Comparison of ENCODE assay signal across 12 cellular contexts in genomic region chr15:90159213-90159612, GRCh38. TPM values are rescaled to one million over a fixed set of nuclear protein-coding genes. Genes with fewer than 3 reads are reported as not detected.
DNase-seq lines count a peak whose midpoint lies in the region; ATAC-seq and TF ChIP-seq lines count a peak whose summit lies in the region.
"Had no signal": no experiment of that assay in that cellular context is flagged by ENCODE, and none has a peak within 500 bp of the region (broad histone marks: within the 10 kb centered on the region; RNA-seq: fewer than 3 reads in every experiment).

No MANE protein-coding gene starts in this region.

- TF ChIP-seq CTCF in heart right ventricle (IDR thresholded peaks at IDR 0.05) (no peak), right atrium auricular region (IDR thresholded peaks at IDR 0.05) (no peak), chondrocyte (IDR thresholded peaks at IDR 0.05) (no peak), vagina (IDR thresholded peaks at IDR 0.05) (no peak), foreskin fibroblast (IDR thresholded peaks at IDR 0.05; ENCODE audit: low read depth, low read length) (no peak)

- peak overlapping the region; percentile 19 for H3K27ac Mint-ChIP-seq in chondrocyte (ENCODE audit: unreplicated experiment)
- H3K27ac Mint-ChIP-seq: activated naive CD4-positive, alpha-beta T cell treated with anti-CD3 and anti-CD28 coated beads for 36 hours had no signal

- no peak for TF ChIP-seq POLR2A in vagina (IDR thresholded peaks at IDR 0.05)

- no peak overlapping the region for H3K4me3 ChIP-seq in heart right ventricle
- H3K4me3 ChIP-seq in right atrium auricular region, result no peak overlapping the region
- no peak overlapping the region for H3K4me3 ChIP-seq in mucosa of stomach (ENCODE audit: low read length)
- H3K4me3 ChIP-seq in vagina, result no peak overlapping the region
- H3K4me3 ChIP-seq in foreskin fibroblast (ENCODE audit: low read depth in 1 of 2, low read length in 2 of 2), result no peak overlapping the region

- no peaks in the 10 kb centered on the region for H3K36me3 ChIP-seq in heart right ventricle
- no peaks in the 10 kb centered on the region for H3K36me3 ChIP-seq in right atrium auricular region
- no peaks in the 10 kb centered on the region for H3K36me3 ChIP-seq in mucosa of stomach (ENCODE audit: control insufficient read depth, insufficient read depth, low read length)
- H3K36me3 ChIP-seq in vagina, result no peaks in the 10 kb centered on the region

- no peaks in the 10 kb centered on the region for H3K27me3 Mint-ChIP-seq in chondrocyte (ENCODE audit: low read depth)

- ATAC-seq in heart right ventricle (peak in 2 of 8 donors; percentile 3 to 9), HG02588 (IDR thresholded peaks at IDR 0.05; ENCODE audit: unreplicated experiment) (no peak)

- H3K27me3 ChIP-seq in heart right ventricle (no peaks in the 10 kb centered on the region), right atrium auricular region (no peaks in the 10 kb centered on the region), mucosa of stomach (ENCODE audit: control insufficient read depth, insufficient read depth, low read length) (no peaks in the 10 kb centered on the region), vagina (no peaks in the 10 kb centered on the region)

- peak overlapping the region in 8 of 10 donors; percentile 62 to 84 (median 73) for H3K27ac ChIP-seq in heart right ventricle
- H3K27ac ChIP-seq in right atrium auricular region, result no peak overlapping the region
- H3K27ac ChIP-seq in vagina, result peak overlapping the region; percentile 44
- no peak overlapping the region for H3K27ac ChIP-seq in caudate nucleus (ENCODE audit: low read depth, low read length)

- H3K9me3 ChIP-seq in heart right ventricle, result no peaks in the 10 kb centered on the region
- no peaks in the 10 kb centered on the region for H3K9me3 ChIP-seq in right atrium auricular region
- H3K9me3 ChIP-seq in mucosa of stomach (ENCODE audit: control insufficient read depth, low read length), result no peaks in the 10 kb centered on the region
- no peaks in the 10 kb centered on the region for H3K9me3 ChIP-seq in vagina

- no peak for DNase-seq in heart right ventricle
- no peak for DNase-seq in right atrium auricular region (ENCODE audit: low spot score)
- no peak for DNase-seq in chondrocyte (ENCODE audit: low spot score)
- DNase-seq in vagina (ENCODE audit: extremely low spot score in 2 of 2), result no peak
- DNase-seq in foreskin fibroblast, result no peak
- DNase-seq in caudate nucleus (lab: John Stamatoyannopoulos, UW), result no peak
- DNase-seq: activated CD4-positive, CD25-positive, alpha-beta regulatory T cell treated with anti-CD3 and anti-CD28 coated beads, Interleukin-2, amount 50 U/mL, for 72 hours; activated naive CD4-positive, alpha-beta T cell treated with anti-CD3 and anti-CD28 coated beads for 36 hours; NCI-H2107; stimulated activated CD4-positive, alpha-beta T cell treated with anti-CD3 and anti-CD28 coated beads, Interleukin-12 subunit alpha, Interleukin-12 subunit beta, amount 100 ng/mL, for 4 hours had no signal

- H3K4me1 Mint-ChIP-seq in chondrocyte (ENCODE audit: low read depth), result peaks cover 14% of the 10 kb centered on the region

- 88 to 91% methylated on average over 2 of the region's 2 CpGs for WGBS in heart right ventricle, 2 donors

- peak overlapping the region; percentile 40 for H3K9ac ChIP-seq in mucosa of stomach (ENCODE audit: low read length)

- no peak overlapping the region for H3K4me3 Mint-ChIP-seq in chondrocyte (ENCODE audit: unreplicated experiment)
- H3K4me3 Mint-ChIP-seq: activated naive CD4-positive, alpha-beta T cell treated with anti-CD3 and anti-CD28 coated beads for 36 hours had no signal

- no peaks in the 10 kb centered on the region for H3K36me3 Mint-ChIP-seq in chondrocyte (ENCODE audit: low read depth)

- H3K4me1 ChIP-seq in heart right ventricle (peaks cover 0 to 53% (median 9%) of the 10 kb centered on the region in 9 donors), right atrium auricular region (peaks cover 0 to 9% of the 10 kb centered on the region in 2 donors), mucosa of stomach (ENCODE audit: control insufficient read depth, insufficient read depth, low read length) (peaks cover 33% of the 10 kb centered on the region), vagina (peaks cover 52% of the 10 kb centered on the region)

- intact Hi-C loops in heart right ventricle (cut with DNase I), result no loop called here
- intact Hi-C loops in vagina (cut with DNase I), result no loop called here

- H3K9me3 Mint-ChIP-seq in chondrocyte (ENCODE audit: low read depth), result no peaks in the 10 kb centered on the region
- H3K9me3 Mint-ChIP-seq: activated naive CD4-positive, alpha-beta T cell treated with anti-CD3 and anti-CD28 coated beads for 36 hours had no signal

RNA-seq across cellular contexts. Expression of gene SEMA4B, which starts 41.9 kb away (rescaled TPM):
- total RNA-seq in heart right ventricle (10 to 100 TPM in 9 of 10 donors, 1 to 10 TPM in 1; 9.9 to 76.7 (median 15.1) TPM), right atrium auricular region (10 to 100 TPM; 22.1 to 31.6 TPM), chondrocyte (6.7 to 10.5 TPM (median 9.2 TPM) in 3 replicates), vagina (205 TPM)
- 10 to 100 TPM; 24.7 to 27.0 TPM for polyA plus RNA-seq in heart right ventricle

RNA-seq across cellular contexts. Expression of gene IDH2, which starts 56.9 kb away (rescaled TPM):
- total RNA-seq in heart right ventricle (1,000 to 10,000 TPM in 4 of 10 donors, 100 to 1,000 TPM in 6; 731 to 1,135 (median 971) TPM), right atrium auricular region (100 to 1,000 TPM; 119 to 249 TPM), chondrocyte (115 to 126 TPM (median 125 TPM) in 3 replicates), vagina (39.3 TPM)
- 100 to 1,000 TPM; 279 to 401 TPM for polyA plus RNA-seq in heart right ventricle

Comparison
In these comparisons a context has a peak if more than half of its experiments do, and no peak if none do; other contexts are left out.
1. H3K27ac ChIP-seq: peak in heart right ventricle (8 of 10) and vagina (single experiment); none in right atrium auricular region (0 of 2) and caudate nucleus (single experiment).